ENCODE assay signal across 8 cellular contexts in the genomic region with DNA sequence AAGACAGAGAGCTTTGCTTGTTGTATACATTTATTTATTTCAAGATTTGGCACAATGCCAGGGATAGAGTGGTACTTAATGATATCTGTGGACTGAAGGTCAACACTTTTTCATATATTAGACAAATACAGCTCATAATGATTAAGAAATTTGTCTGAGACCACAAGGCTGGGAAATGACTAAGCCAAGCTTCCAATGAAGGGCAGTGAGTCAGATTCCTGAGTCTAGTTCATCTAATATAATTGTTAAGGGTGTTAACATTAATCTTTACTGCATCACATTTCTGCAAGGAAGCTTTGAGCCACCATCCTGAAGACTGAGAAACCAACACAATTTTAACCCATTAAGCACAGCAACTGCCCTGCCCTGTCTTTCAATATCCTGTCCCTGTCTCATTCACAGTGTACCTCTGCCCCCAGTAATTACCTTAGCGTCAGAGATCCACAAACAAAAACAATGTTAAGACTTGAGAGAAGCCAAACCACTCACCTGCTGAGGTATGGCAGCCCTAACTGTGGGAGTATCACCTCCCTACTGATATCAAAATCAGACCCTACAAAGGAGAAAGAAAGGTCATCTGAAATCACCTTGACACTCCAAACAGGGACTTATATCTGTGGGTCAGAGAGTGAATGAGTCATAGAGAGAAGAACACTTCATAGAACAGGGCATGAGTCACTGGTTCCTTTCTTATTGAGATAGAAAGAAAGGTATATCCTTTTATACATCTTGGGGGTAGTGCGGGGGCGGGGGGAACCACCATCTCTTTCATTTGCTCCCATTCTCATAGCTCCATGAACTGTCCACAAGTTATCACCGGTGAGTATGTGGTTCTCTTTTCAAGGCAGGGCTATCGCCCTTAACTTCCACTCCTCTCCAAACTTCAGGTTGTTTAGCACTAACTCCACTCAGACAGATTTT.
DNase-seq lines count a peak whose midpoint lies in the region; ATAC-seq and TF ChIP-seq lines count a peak whose summit lies in the region.

No MANE protein-coding gene starts in this region.

- DNase-seq in GM12865 (ENCODE audit: low read depth) (peak; percentile 76), HPDE6-E6E7 (ENCODE audit: extremely low spot score) (peak; percentile 45), astrocyte of the hippocampus (ENCODE audit: low read depth, low spot score) (peak; percentile 78), myocyte (ENCODE audit: low read depth) (peak; percentile 47), middle frontal gyrus (ENCODE audit: extremely low spot score, low spot score) (no peak), ureter (ENCODE audit: low spot score) (no peak), epidermal melanocyte (ENCODE audit: insufficient read length, low spot score) (no peak)

- H3K4me3 ChIP-seq in GM12865 (ENCODE audit: low read depth, low read length): no peak overlapping the region

- no peak for TF ChIP-seq CTCF in GM12865 (IDR thresholded peaks at IDR 0.05; ENCODE audit: insufficient read depth, low read depth, low read length, missing control alignments)

- ATAC-seq in GM21529 (IDR thresholded peaks at IDR 0.05; ENCODE audit: unreplicated experiment): peak; percentile 98

Comparison
In these comparisons a context has a peak if more than half of its experiments do, and no peak if none do; other contexts are left out.
1. DNase-seq: peak in GM12865 (single experiment), HPDE6-E6E7 (single experiment), astrocyte of the hippocampus (single experiment) and myocyte (single experiment); none in middle frontal gyrus (single experiment), ureter (single experiment) and epidermal melanocyte (single experiment).